ENCODE assay signal across 8 cellular contexts in genomic region chr14:49867831-49868719, GRCh38. TPM values are rescaled to one million over a fixed set of nuclear protein-coding genes. Genes with fewer than 3 reads are reported as not detected.
DNase-seq lines count a peak whose midpoint lies in the region; ATAC-seq and TF ChIP-seq lines count a peak whose summit lies in the region.

No MANE protein-coding gene starts in this region.

- no peaks in the 10 kb centered on the region for H3K9me3 Mint-ChIP-seq in IgD-negative memory B cell

- H3K4me2 ChIP-seq in OCI-LY7 (ENCODE audit: low read length): peak overlapping the region; percentile 91

- TF ChIP-seq CTCF in OCI-LY7 (conservative IDR thresholded peaks at IDR 0.05; ENCODE audit: low read length) (no peak; the same call in 1 of the 2 replicates), epithelial cell of proximal tubule (conservative IDR thresholded peaks at IDR 0.05; ENCODE audit: low read depth, low read length) (no peak)

- no TSS peak for BruUV-seq in OCI-LY7 (replicated peaks; lab: Mats Ljungman, UMichigan)

- intact Hi-C loops in OCI-LY7 (cut with micrococcal nuclease; ENCODE audit: unreplicated experiment): loop anchor here (10.0 kb wide), 1 partner anchor 447 kb away; the partner anchor contains the start of genes DMAC2L and L2HGDH

- H3K9me2 ChIP-seq in OCI-LY7 (ENCODE audit: insufficient read depth, low read length): no peaks in the 10 kb centered on the region

- H2AFZ ChIP-seq in OCI-LY7 (ENCODE audit: low read length): peak overlapping the region; percentile 95

- H3K79me2 ChIP-seq in OCI-LY7 (ENCODE audit: insufficient read depth, low read depth, low read length): peaks cover 8% of the 10 kb centered on the region; the same call in 1 of the 2 replicates

- H3K4me1 Mint-ChIP-seq in IgD-negative memory B cell: peaks cover 20 to 28% (median 22%) of the 10 kb centered on the region in 3 donors

- DNase-seq in DMS153 treated with DMSO at 0.1 percent for 48 hours (lab: John Stamatoyannopoulos, UW; ENCODE audit: unreplicated experiment) (peak; percentile 89), OCI-LY7 (ENCODE audit: low spot score) (peak; percentile 97), activated T-cell treated with anti-CD3 and anti-CD28 coated beads for 4 hours (peak; percentile 96), epithelial cell of proximal tubule (ENCODE audit: low read depth) (peak; percentile 48)
- DNase-seq in stimulated activated CD8-positive, alpha-beta memory T cell treated with anti-CD3 and anti-CD28 coated beads, Interleukin-4, amount 100 ng/mL, for 24 hours (ENCODE audit: low read depth): peak; percentile 98

- POLR2A ChIA-PET in OCI-LY7 (lab: Charles Lee): interaction anchor here (0.5 to 2.7 kb wide), 27 partner anchors 10 to 282 kb away, joined by 3 to 13 read pairs (median 6); partner anchors contain the start of genes NEMF and VCPKMT

- H3K9me3 ChIP-seq in OCI-LY7 (ENCODE audit: low read length): no peaks in the 10 kb centered on the region
- no peaks in the 10 kb centered on the region for H3K9me3 ChIP-seq in mucosa of rectum (ENCODE audit: control insufficient read depth in 2 of 2, low read length in 2 of 2)

- peak; percentile 82 for ATAC-seq in GM21619 (IDR thresholded peaks at IDR 0.05; ENCODE audit: unreplicated experiment)

- H3K4me3 ChIP-seq in OCI-LY7 (ENCODE audit: low read depth, low read length, poor library complexity, severe bottlenecking): peak overlapping the region; percentile 71
- peak overlapping the region; percentile 72 for H3K4me3 ChIP-seq in epithelial cell of proximal tubule (ENCODE audit: low read depth, low read length)
- H3K4me3 ChIP-seq in mucosa of rectum (ENCODE audit: low read length in 2 of 2): peak overlapping the region; percentile 77 to 85

- H3K36me3 Mint-ChIP-seq in IgD-negative memory B cell: no peaks in the 10 kb centered on the region

- no peaks in the 10 kb centered on the region for H4K20me1 ChIP-seq in OCI-LY7 (ENCODE audit: insufficient read depth, low read length)

- H3K27me3 ChIP-seq in mucosa of rectum (ENCODE audit: control insufficient read depth in 2 of 2, insufficient read depth in 2 of 2, low read length in 2 of 2): no peaks in the 10 kb centered on the region

- peak overlapping the region; percentile 75 for H3K27ac ChIP-seq in OCI-LY7 (ENCODE audit: low read depth, low read length, poor library complexity, severe bottlenecking)
- H3K27ac ChIP-seq in mucosa of rectum (ENCODE audit: low read depth in 2 of 2, low read length in 2 of 2): peak overlapping the region; percentile 93 to 95

- H3K27ac Mint-ChIP-seq in IgD-negative memory B cell: peak overlapping the region; percentile 94 to 99 (median 95)

- H3K36me3 ChIP-seq in OCI-LY7 (ENCODE audit: insufficient read depth, low read length): no peaks in the 10 kb centered on the region
- no peaks in the 10 kb centered on the region for H3K36me3 ChIP-seq in mucosa of rectum (ENCODE audit: control insufficient read depth in 2 of 2, insufficient read depth in 2 of 2, low read length in 2 of 2)

- peak overlapping the region; percentile 82 to 90 for H3K9ac ChIP-seq in mucosa of rectum (ENCODE audit: low read depth in 1 of 2, low read length in 2 of 2)

- peak overlapping the region; percentile 84 to 97 (median 89) for H3K4me3 Mint-ChIP-seq in IgD-negative memory B cell

- CTCF ChIA-PET in OCI-LY7 (lab: Charles Lee; ENCODE audit: unreplicated experiment): interaction anchor here (0.6 to 1.6 kb wide), 3 partner anchors 11 to 133 kb away, joined by 3 to 7 read pairs (median 5); no protein-coding TSS in a partner anchor

- H3K4me1 ChIP-seq in OCI-LY7 (ENCODE audit: insufficient read depth, low read length, poor library complexity, severe bottlenecking) (peaks cover 50% of the 10 kb centered on the region), mucosa of rectum (ENCODE audit: control insufficient read depth in 2 of 2, insufficient read depth in 2 of 2, low read length in 2 of 2) (peaks cover 18 to 23% of the 10 kb centered on the region in 2 donors)

- H3K27me3 Mint-ChIP-seq in IgD-negative memory B cell: no peaks in the 10 kb centered on the region

RNA-seq across cellular contexts. Expression of gene NEMF, which starts 15.5 kb away (rescaled TPM):
- polyA plus RNA-seq in IgD-negative memory B cell: 55.9 TPM
- total RNA-seq in OCI-LY7 (2014; rRNA removed; shearing (Covaris generic)): 63.2 and 71.3 TPM in 2 replicates
- total RNA-seq in OCI-LY7 (2022) (67.5 and 79.4 TPM in 2 replicates), epithelial cell of proximal tubule (36.1 and 41.3 TPM in 2 replicates)

RNA-seq across cellular contexts. Expression of gene ARF6, which starts 24.8 kb away (rescaled TPM):
- 222 TPM for polyA plus RNA-seq in IgD-negative memory B cell
- 47.6 and 51.0 TPM in 2 replicates for total RNA-seq in OCI-LY7 (2014; rRNA removed; shearing (Covaris generic))
- total RNA-seq in OCI-LY7 (2022) (69.1 and 73.0 TPM in 2 replicates), epithelial cell of proximal tubule (121 and 122 TPM in 2 replicates)

Comparison
In these comparisons a context has a peak if more than half of its experiments do, and no peak if none do; other contexts are left out.
1. Peak in every context shown above with its lines: DNase-seq, ATAC-seq, H3K4me3 ChIP-seq and H3K27ac ChIP-seq.
2. DNase-seq: peak in every context shown above with its lines; median percentile 98 in stimulated activated CD8-positive, alpha-beta memory T cell treated with anti-CD3 and anti-CD28 coated beads, Interleukin-4, amount 100 ng/mL, for 24 hours; 97 in OCI-LY7; 96 in activated T-cell treated with anti-CD3 and anti-CD28 coated beads for 4 hours; 89 in DMS153 treated with DMSO at 0.1 percent for 48 hours; 48 in epithelial cell of proximal tubule.